Comparison of ENCODE assay signal across 9 cellular contexts in genomic region chr9:122498883-122499288, GRCh38. TPM values are rescaled to one million over a fixed set of nuclear protein-coding genes. Genes with fewer than 3 reads are reported as not detected.
DNase-seq lines count a peak whose midpoint lies in the region; ATAC-seq and TF ChIP-seq lines count a peak whose summit lies in the region.
"Had no signal": no experiment of that assay in that cellular context is flagged by ENCODE, and none has a peak within 500 bp of the region (broad histone marks: within the 10 kb centered on the region; RNA-seq: fewer than 3 reads in every experiment).

No MANE protein-coding gene starts in this region.

- no peak for TF ChIP-seq POLR2A in GM18505 (IDR thresholded peaks at IDR 0.05; ENCODE audit: borderline replicate concordance, extremely low read depth, insufficient read depth, insufficient read length)

- H3K4me3 ChIP-seq in right atrium auricular region (no peak overlapping the region), HL-60 (replicated peaks; ENCODE audit: insufficient read depth, low read length) (no peak overlapping the region)

- H3K9me3 Mint-ChIP-seq in nephron = peaks cover 16% of the 10 kb centered on the region

- H3K4me3 Mint-ChIP-seq in nephron = no peak overlapping the region

- ATAC-seq in left ventricle myocardium superior (no peak), GM19467 (IDR thresholded peaks at IDR 0.05; ENCODE audit: unreplicated experiment) (no peak), GM18505 (IDR thresholded peaks at IDR 0.05; ENCODE audit: unreplicated experiment) (no peak)

- H3K27me3 ChIP-seq in right atrium auricular region (no peaks in the 10 kb centered on the region), HL-60 (ENCODE audit: insufficient read depth, poor library complexity, severe bottlenecking) (peaks cover 10% of the 10 kb centered on the region)

- DNase-seq in right atrium auricular region (ENCODE audit: low spot score) = no peak
- no peak for DNase-seq in left ventricle myocardium superior
- peak in 1 of 2 experiments; percentile 36 for DNase-seq in HL-60 (ENCODE audit: low read depth in 1 of 2, low spot score in 1 of 2)
- DNase-seq in RPMI7951 (ENCODE audit: low read depth) = peak; percentile 62
- DNase-seq in ecto neural progenitor cell (ENCODE audit: low spot score) = peak; percentile 57

- H3K27me3 Mint-ChIP-seq in nephron (ENCODE audit: low read depth) = peaks cover 9% of the 10 kb centered on the region

- no peaks in the 10 kb centered on the region for H3K4me1 ChIP-seq in right atrium auricular region

- intact Hi-C loops in left ventricle myocardium superior (cut with micrococcal nuclease) = no loop called here

- no peak overlapping the region for H3K27ac Mint-ChIP-seq in nephron

- TF ChIP-seq CTCF in right atrium auricular region (IDR thresholded peaks at IDR 0.05) (peak; percentile 16 to 63), HL-60 (IDR thresholded peaks at IDR 0.05; ENCODE audit: insufficient read depth, low read length) (peak; percentile 82), nephron (IDR thresholded peaks at IDR 0.05; ENCODE audit: unreplicated experiment in 3 of 3) (peak; percentile 35 to 56 (median 42))

- H3K36me3 Mint-ChIP-seq in nephron (ENCODE audit: low read depth) = no peaks in the 10 kb centered on the region

- H3K27ac ChIP-seq in right atrium auricular region (no peak overlapping the region), HL-60 (replicated peaks) (no peak overlapping the region)

- no peaks in the 10 kb centered on the region for H3K4me1 Mint-ChIP-seq in nephron

- no peaks in the 10 kb centered on the region for H3K36me3 ChIP-seq in right atrium auricular region

- H3K9me3 ChIP-seq in right atrium auricular region = peaks cover 0 to 15% of the 10 kb centered on the region in 2 donors

RNA-seq across cellular contexts. Expression of gene OR1J2, which starts 11.7 kb away (rescaled TPM):
- total RNA-seq in right atrium auricular region = not detected
- not detected for total RNA-seq in left ventricle myocardium superior
- total RNA-seq in RPMI7951 (2014; rRNA removed; shearing (Covaris generic)) = not detected in 2 replicates
- total RNA-seq: lower leg skin had no signal

RNA-seq across cellular contexts. Expression of gene OR1J4, which starts 20.1 kb away (rescaled TPM):
- total RNA-seq in right atrium auricular region (not detected), left ventricle myocardium superior (not detected)
- not detected in 2 replicates for total RNA-seq in RPMI7951 (2014; rRNA removed; shearing (Covaris generic))

RNA-seq across cellular contexts. Expression of gene OR1J1, which starts 21.2 kb away (rescaled TPM):
- total RNA-seq in right atrium auricular region (not detected), left ventricle myocardium superior (not detected)
- total RNA-seq in RPMI7951 (2014; rRNA removed; shearing (Covaris generic)) = not detected in 2 replicates
- total RNA-seq: lower leg skin had no signal

RNA-seq across cellular contexts. Expression of gene OR1N1, which starts 28.2 kb away (rescaled TPM):
- total RNA-seq in right atrium auricular region (not detected), left ventricle myocardium superior (not detected)
- not detected in 2 replicates for total RNA-seq in RPMI7951 (2014; rRNA removed; shearing (Covaris generic))
- total RNA-seq: lower leg skin had no signal

RNA-seq across cellular contexts. Expression of gene OR1N2, which starts 54.0 kb away (rescaled TPM):
- total RNA-seq in right atrium auricular region = not detected
- total RNA-seq in left ventricle myocardium superior = not detected
- total RNA-seq in RPMI7951 (2014; rRNA removed; shearing (Covaris generic)) = not detected in 2 replicates
- total RNA-seq: lower leg skin had no signal

Comparison
In these comparisons a context has a peak if more than half of its experiments do, and no peak if none do; other contexts are left out.
1. DNase-seq: peak in RPMI7951 (single experiment) and ecto neural progenitor cell (single experiment); none in right atrium auricular region (single experiment) and left ventricle myocardium superior (single experiment).
2. Peak in every context shown above with its lines, with median percentiles within 50 percentile points of each other: CTCF ChIP-seq.